ENCODE assay signal across 8 cellular contexts in genomic region chr12:111330800-111331752, GRCh38. TPM values are rescaled to one million over a fixed set of nuclear protein-coding genes. Genes with fewer than 3 reads are reported as not detected.
DNase-seq lines count a peak whose midpoint lies in the region; ATAC-seq and TF ChIP-seq lines count a peak whose summit lies in the region.

No MANE protein-coding gene starts in this region.

- no peak overlapping the region for H2BK15ac ChIP-seq in IMR-90 (ENCODE audit: low read depth, low read length)

- TF ChIP-seq CTCF in IMR-90 (conservative IDR thresholded peaks at IDR 0.05; ENCODE audit: low read depth, low read length) (peak; percentile 37), sigmoid colon (IDR thresholded peaks at IDR 0.05) (peak in 2 of 4 experiments; percentile 18 to 36)

- no peak overlapping the region for H3K4ac ChIP-seq in IMR-90 (ENCODE audit: low read depth, low read length)

- H3K9me3 ChIP-seq in IMR-90 (ENCODE audit: control insufficient read depth, insufficient read depth, low read length): no peaks in the 10 kb centered on the region
- no peaks in the 10 kb centered on the region for H3K9me3 ChIP-seq in sigmoid colon

- TF ChIP-seq POLR2A in IMR-90 (IDR thresholded peaks at IDR 0.05; ENCODE audit: low read depth, low read length) (no peak), sigmoid colon (IDR thresholded peaks at IDR 0.05) (no peak)

- CTCF ChIA-PET in IMR-90 (lab: Yijun Ruan, JAX): interaction anchor here (1.2 kb wide), 1 partner anchor 121 kb away, joined by 3 read pairs; no protein-coding TSS in a partner anchor

- H2AK5ac ChIP-seq in IMR-90 (ENCODE audit: low read depth, low read length): no peak overlapping the region

- no peak overlapping the region for H3K18ac ChIP-seq in IMR-90 (ENCODE audit: low read depth, low read length)

- no peak overlapping the region for H3K4me3 ChIP-seq in IMR-90 (ENCODE audit: insufficient read depth, low read depth, low read length)
- no peak overlapping the region for H3K4me3 ChIP-seq in sigmoid colon

- H4K91ac ChIP-seq in IMR-90 (ENCODE audit: insufficient read depth, low read depth, low read length): no peak overlapping the region

- H4K5ac ChIP-seq in IMR-90 (ENCODE audit: low read depth, low read length): no peak overlapping the region

- no peaks in the 10 kb centered on the region for H3K79me1 ChIP-seq in IMR-90 (ENCODE audit: low read depth in 1 of 2, low read length in 2 of 2)

- H4K20me1 ChIP-seq in IMR-90 (ENCODE audit: insufficient read depth, low read length): no peaks in the 10 kb centered on the region

- H2AFZ ChIP-seq in IMR-90 (replicated peaks; ENCODE audit: low read length, poor library complexity): peak overlapping the region; percentile 63

- H2BK20ac ChIP-seq in IMR-90 (ENCODE audit: low read depth, low read length): no peak overlapping the region

- no peak overlapping the region for H3K4me2 ChIP-seq in IMR-90 (ENCODE audit: low read depth, low read length)

- no peak overlapping the region for H3K9ac ChIP-seq in IMR-90 (ENCODE audit: low read depth, low read length)

- peak overlapping the region; percentile 87 for H2AK9ac ChIP-seq in IMR-90 (replicated peaks; ENCODE audit: low read depth, low read length, poor library complexity)

- TF ChIP-seq EP300 in sigmoid colon (IDR thresholded peaks at IDR 0.05): no peak

- dilution Hi-C loops in IMR-90 (cut with HindIII; ENCODE audit: low sequenced_read_pairs, unreplicated experiment): no loop called here

- POLR2A ChIA-PET in IMR-90 (lab: Charles Lee; ENCODE audit: unreplicated experiment): no interaction called here

- TF ChIP-seq RAD21 in IMR-90 (IDR thresholded peaks at IDR 0.05; ENCODE audit: low read length): peak; percentile 38

- H3K27ac ChIP-seq in IMR-90 (ENCODE audit: insufficient read depth, low read length) (no peak overlapping the region), sigmoid colon (no peak overlapping the region)

- H2BK5ac ChIP-seq in IMR-90 (ENCODE audit: low read depth, low read length, poor library complexity, severe bottlenecking): no peak overlapping the region

- DNase-seq in EL: peak; percentile 59
- DNase-seq in IMR-90: peak; percentile 24
- peak; percentile 77 for DNase-seq in SK-MEL-5 (ENCODE audit: low read depth, low spot score)
- DNase-seq in fibroblast of the conjunctiva (ENCODE audit: low read depth): peak; percentile 28
- DNase-seq in retina: peak; percentile 23
- no peak for DNase-seq in stimulated activated CD4-positive, alpha-beta T cell treated with anti-CD3 and anti-CD28 coated beads, Interleukin-2, amount 100 ng/mL, for 48 hours
- DNase-seq in sigmoid colon: no peak

- H3K4me1 ChIP-seq in IMR-90 (ENCODE audit: control insufficient read depth, insufficient read depth, low read length): no peaks in the 10 kb centered on the region
- H3K4me1 ChIP-seq in sigmoid colon: no peaks in the 10 kb centered on the region

- in situ Hi-C loops in IMR-90 (cut with MboI; ENCODE audit: low sequenced_read_pairs) (no loop called here), SK-MEL-5 (cut with HindIII; ENCODE audit: low pct_unique_long_range_greater_than_20kb, low sequenced_read_pairs) (no loop called here)

- no peaks in the 10 kb centered on the region for H3K36me3 ChIP-seq in IMR-90 (ENCODE audit: control insufficient read depth, insufficient read depth, low read length)
- H3K36me3 ChIP-seq in sigmoid colon: no peaks in the 10 kb centered on the region

- H3K23ac ChIP-seq in IMR-90 (ENCODE audit: low read depth, low read length): no peak overlapping the region

- BruUV-seq in IMR-90 (replicated peaks; lab: Mats Ljungman, UMichigan): no TSS peak

- H2BK120ac ChIP-seq in IMR-90 (ENCODE audit: low read depth, low read length): no peak overlapping the region

- ATAC-seq in IMR-90 (ENCODE audit: low read depth) (peak; percentile 78), HG02763 (IDR thresholded peaks at IDR 0.05; ENCODE audit: unreplicated experiment) (no peak)

- no peak overlapping the region for H4K8ac ChIP-seq in IMR-90 (ENCODE audit: low read depth in 2 of 2, low read length in 2 of 2)

- no CpG with 5 or more reads among the region's 8 CpGs for WGBS in IMR-90 (ENCODE audit: extremely low coverage in 2 of 2, insufficient read length in 1 of 2), 2 experiments
- 39 to 58% methylated on average over 8 of the region's 8 CpGs for WGBS in sigmoid colon, 2 donors

- no peaks in the 10 kb centered on the region for H3K9me1 ChIP-seq in IMR-90 (ENCODE audit: insufficient read depth, low read length)

- H3K56ac ChIP-seq in IMR-90 (ENCODE audit: extremely low read depth, insufficient read depth, low read length): no peak overlapping the region

- H3K27me3 ChIP-seq in IMR-90 (ENCODE audit: control insufficient read depth, insufficient read depth, low read length) (peaks cover 13% of the 10 kb centered on the region), sigmoid colon (peaks cover 0 to 13% (median 0%) of the 10 kb centered on the region in 3 donors)

- intact Hi-C loops in IMR-90 (cut with micrococcal nuclease) (loop anchor here (5.0 kb wide), 1 partner anchor 121 kb away; no protein-coding TSS in a partner anchor), sigmoid colon (cut with DNase I) (no loop called here)

- H3K14ac ChIP-seq in IMR-90 (replicated peaks; ENCODE audit: low read depth, low read length): no peak overlapping the region

TF ChIP-seq in IMR-90, 13 proteins besides CTCF, POLR2A, EP300 and RAD21:
- peak; percentile 32; the same call in 1 of the 2 replicates for TF ChIP-seq SMC3 (IDR thresholded peaks at IDR 0.05; ENCODE audit: low read depth, low read length)
- peak; percentile 25; the same call in 1 of the 2 replicates for TF ChIP-seq CEBPB (IDR thresholded peaks at IDR 0.05; ENCODE audit: low read depth, low read length)
- TF ChIP-seq MXI1 (IDR thresholded peaks at IDR 0.05; ENCODE audit: borderline replicate concordance, low read depth, low read length): no peak
- TF ChIP-seq ELK1 (IDR thresholded peaks at IDR 0.05; ENCODE audit: borderline replicate concordance, low read depth, low read length): no peak
- TF ChIP-seq MAFK (IDR thresholded peaks at IDR 0.05; ENCODE audit: low read depth, low read length): no peak
TF ChIP-seq in IMR-90: peak in this region for 2.

RNA-seq across cellular contexts. Expression of gene PHETA1, which starts 37.8 kb away (rescaled TPM):
- 3.1 and 3.2 TPM in 2 replicates for total RNA-seq in IMR-90 (2012; rRNA removed)
- polyA plus RNA-seq in IMR-90 (2012; rRNA removed): 6.6 and 7.1 TPM in 2 replicates
- 8.6 and 15.3 TPM in 2 replicates for polyA plus RNA-seq in IMR-90 (2012; cell fraction: cytosol; rRNA removed)
- polyA plus RNA-seq in IMR-90 (2012; cell fraction: nucleus; rRNA removed; ENCODE audit: low replicate concordance): 8.3 and 19.7 TPM in 2 replicates
- total RNA-seq in SK-MEL-5 (2014; rRNA removed; shearing (Covaris generic)): 3.7 and 5.0 TPM in 2 replicates
- 11.7 and 15.4 TPM in 2 replicates for polyA plus RNA-seq in SK-MEL-5 (2015; cell fraction: cytosol; rRNA removed)
- polyA plus RNA-seq in SK-MEL-5 (2015; cell fraction: nucleus; rRNA removed): 6.6 and 9.7 TPM in 2 replicates
- 1 to 10 TPM; 3.6 to 6.1 (median 5.2) TPM for total RNA-seq in sigmoid colon
- 10 to 100 TPM; 16.8 to 21.6 (median 21.5) TPM for polyA plus RNA-seq in sigmoid colon

Comparison
In these comparisons a context has a peak if more than half of its experiments do, and no peak if none do; other contexts are left out.
1. DNase-seq: peak in EL (single experiment), IMR-90 (single experiment), SK-MEL-5 (single experiment), fibroblast of the conjunctiva (single experiment) and retina (single experiment); none in stimulated activated CD4-positive, alpha-beta T cell treated with anti-CD3 and anti-CD28 coated beads, Interleukin-2, amount 100 ng/mL, for 48 hours (0 of 2) and sigmoid colon (single experiment).